Comparison of ENCODE assay signal across 29 cellular contexts in genomic region chr3:33914731-33915389, GRCh38.
"Had no signal": no experiment of that assay in that cellular context is flagged by ENCODE, and none has a peak within 500 bp of the region (broad histone marks: within the 10 kb centered on the region; RNA-seq: fewer than 3 reads in every experiment).

No MANE protein-coding gene starts in this region.

- H3K27me3 ChIP-seq: colonic mucosa, dorsolateral prefrontal cortex, hepatocyte, right lobe of liver, suprapubic skin, transverse colon had no signal

- ATAC-seq: activated CD4-positive, CD25-positive, alpha-beta regulatory T cell treated with anti-CD3 and anti-CD28 coated beads, Interleukin-2, amount 50 U/mL, for 24 hours; effector memory CD8-positive, alpha-beta T cell; esophagus mucosa; naive thymus-derived CD8-positive, alpha-beta T cell; right lobe of liver; T-helper 17 cell had no signal

- H3K4me2 ChIP-seq: hepatocyte had no signal

- H3K9me3 ChIP-seq: colonic mucosa, left ventricle myocardium inferior, right lobe of liver, stomach, suprapubic skin, transverse colon had no signal

- DNase-seq: activated CD4-positive, alpha-beta memory T cell treated with anti-CD3 and anti-CD28 coated beads, Interleukin-2, amount 10 ng/mL, durations not matched to agents 7 days and 5 days; activated gamma-delta T cell; aorta; colonic mucosa; dorsolateral prefrontal cortex; effector memory CD8-positive, alpha-beta T cell; glutamatergic neuron; left ventricle myocardium inferior; right lobe of liver; small intestine; stimulated activated CD4-positive, alpha-beta T cell treated with anti-CD3 and anti-CD28 coated beads, Interleukin-15, amount 100 ng/mL, for 24 hours; stomach; T-helper 17 cell; transverse colon had no signal

- H3K79me2 ChIP-seq: hepatocyte, parathyroid adenoma had no signal

- H3K4me3 ChIP-seq: colonic mucosa, dorsolateral prefrontal cortex, hepatocyte, left ventricle myocardium inferior, right lobe of liver, stomach, suprapubic skin, transverse colon had no signal

- FAIRE-seq: endothelial cell of umbilical vein, frontal cortex, small intestine, urothelium cell line had no signal

- H3K4me3 Mint-ChIP-seq: activated CD4-positive, alpha-beta memory T cell treated with anti-CD3 and anti-CD28 coated beads, Interleukin-2, amount 10 ng/mL, durations not matched to agents 7 days and 5 days; activated CD4-positive, alpha-beta T cell treated with anti-CD3 and anti-CD28 coated beads, Interleukin-2, amount 10 ng/mL, durations not matched to agents 24 days and 14 days; activated T-helper 1 cell treated with anti-CD3 and anti-CD28 coated beads, Interleukin-12 subunit alpha, Interleukin-12 subunit beta, Interleukin-2, Interleukin-4 antibody, amounts not matched to agents 30 ng/mL and 10 ng/mL and 1 ng/mL, durations not matched to agents 14 hours and 24 hours and 36 hours; effector memory CD8-positive, alpha-beta T cell; immature natural killer cell; naive thymus-derived CD8-positive, alpha-beta T cell; stimulated activated memory B cell treated with anti-CD40 and anti-IgM and Interleukin-4, amounts not matched to agents 10 μg/mL and 1 μg/mL and 100 μg/mL, for 72 hours; T-helper 17 cell had no signal

- H2AFZ ChIP-seq: hepatocyte, parathyroid adenoma had no signal

- H3K9me3 Mint-ChIP-seq: activated CD4-positive, alpha-beta memory T cell treated with anti-CD3 and anti-CD28 coated beads, Interleukin-2, amount 10 ng/mL, durations not matched to agents 7 days and 5 days; activated CD4-positive, alpha-beta T cell treated with anti-CD3 and anti-CD28 coated beads, Interleukin-2, amount 10 ng/mL, durations not matched to agents 24 days and 14 days; activated naive CD4-positive, alpha-beta T cell treated with anti-CD3 and anti-CD28 coated beads, Interleukin-2, amount 50 U/mL, for 72 hours; activated T-helper 1 cell treated with anti-CD3 and anti-CD28 coated beads, Interleukin-12 subunit alpha, Interleukin-12 subunit beta, Interleukin-2, Interleukin-4 antibody, amounts not matched to agents 30 ng/mL and 10 ng/mL and 1 ng/mL, durations not matched to agents 14 hours and 24 hours and 36 hours; effector memory CD8-positive, alpha-beta T cell; immature natural killer cell; naive thymus-derived CD8-positive, alpha-beta T cell; stimulated activated memory B cell treated with anti-CD40 and anti-IgM and Interleukin-4, amounts not matched to agents 10 μg/mL and 1 μg/mL and 100 μg/mL, for 72 hours had no signal

- H3K27ac Mint-ChIP-seq: activated CD4-positive, alpha-beta memory T cell treated with anti-CD3 and anti-CD28 coated beads, Interleukin-2, amount 10 ng/mL, durations not matched to agents 7 days and 5 days; activated CD4-positive, alpha-beta T cell treated with anti-CD3 and anti-CD28 coated beads, Interleukin-2, amount 10 ng/mL, durations not matched to agents 24 days and 14 days; activated naive CD4-positive, alpha-beta T cell treated with anti-CD3 and anti-CD28 coated beads, Interleukin-2, amount 50 U/mL, for 72 hours; activated T-helper 1 cell treated with anti-CD3 and anti-CD28 coated beads, Interleukin-12 subunit alpha, Interleukin-12 subunit beta, Interleukin-2, Interleukin-4 antibody, amounts not matched to agents 30 ng/mL and 10 ng/mL and 1 ng/mL, durations not matched to agents 14 hours and 24 hours and 36 hours; effector memory CD8-positive, alpha-beta T cell; immature natural killer cell; stimulated activated memory B cell treated with anti-CD40 and anti-IgM and Interleukin-4, amounts not matched to agents 10 μg/mL and 1 μg/mL and 100 μg/mL, for 72 hours; T-helper 17 cell had no signal

- H3K27ac ChIP-seq: colonic mucosa, hepatocyte, left ventricle myocardium inferior, parathyroid adenoma, right lobe of liver, stomach, suprapubic skin, transverse colon, VCaP had no signal

- H3K4me1 Mint-ChIP-seq: activated CD4-positive, alpha-beta memory T cell treated with anti-CD3 and anti-CD28 coated beads, Interleukin-2, amount 10 ng/mL, durations not matched to agents 7 days and 5 days; activated CD4-positive, alpha-beta T cell treated with anti-CD3 and anti-CD28 coated beads, Interleukin-2, amount 10 ng/mL, durations not matched to agents 24 days and 14 days; naive thymus-derived CD8-positive, alpha-beta T cell; T-helper 17 cell had no signal

- H3K9ac ChIP-seq: parathyroid adenoma had no signal

- H3K36me3 ChIP-seq: colonic mucosa, left ventricle myocardium inferior, right lobe of liver, stomach, suprapubic skin, transverse colon had no signal

- H3K4me1 ChIP-seq: colonic mucosa, left ventricle myocardium inferior, right lobe of liver, stomach, suprapubic skin, transverse colon had no signal

- H3K36me3 Mint-ChIP-seq: activated naive CD4-positive, alpha-beta T cell treated with anti-CD3 and anti-CD28 coated beads, Interleukin-2, amount 50 U/mL, for 72 hours; immature natural killer cell; naive thymus-derived CD8-positive, alpha-beta T cell; stimulated activated memory B cell treated with anti-CD40 and anti-IgM and Interleukin-4, amounts not matched to agents 10 μg/mL and 1 μg/mL and 100 μg/mL, for 72 hours had no signal
